23 cellular contexts compared by ENCODE assay signal in genomic region chr3:72183489-72183888, GRCh38.
"Had no signal": no experiment of that assay in that cellular context is flagged by ENCODE, and none has a peak within 500 bp of the region (broad histone marks: within the 10 kb centered on the region; RNA-seq: fewer than 3 reads in every experiment).

No MANE protein-coding gene starts in this region.

- H3K4me1 ChIP-seq: thyroid gland, transverse colon, upper lobe of right lung, uterus, vagina had no signal

- H3K27ac ChIP-seq: stomach, testis, thoracic aorta, thyroid gland, tibial artery, tibial nerve, transverse colon, upper lobe of left lung, upper lobe of right lung, uterus, vagina had no signal

- H3K36me3 ChIP-seq: stomach, thoracic aorta, thyroid gland, tibial artery, tibial nerve, transverse colon, upper lobe of left lung, upper lobe of right lung, uterus, vagina had no signal

- DNase-seq: stimulated activated CD4-positive, alpha-beta T cell treated with anti-CD3 and anti-CD28 coated beads, Interleukin-2, amount 100 ng/mL, for 48 hours; stimulated activated CD4-positive, alpha-beta T cell treated with anti-CD3 and anti-CD28 coated beads, Interleukin-4, amount 100 ng/mL, for 1 hour; stimulated activated CD4-positive, alpha-beta T cell treated with anti-CD3 and anti-CD28 coated beads, Interleukin-4, amount 100 ng/mL, for 24 hours; stimulated activated CD4-positive, alpha-beta T cell treated with anti-CD3 and anti-CD28 coated beads, Interleukin-4, amount 100 ng/mL, for 4 hours; stimulated activated CD8-positive, alpha-beta memory T cell treated with anti-CD3 and anti-CD28 coated beads, Interleukin-4, amount 100 ng/mL, for 48 hours; stimulated activated naive B cell treated with anti-CD40 and anti-IgM and Interleukin-4, amounts not matched to agents 10 μg/mL and 1 μg/mL and 100 μg/mL, for 72 hours; stimulated activated naive CD4-positive, alpha-beta T cell; stimulated activated naive CD4-positive, alpha-beta T cell treated with Interleukin-2 at 50 U/mL for 16 hours; stimulated activated naive CD8-positive, alpha-beta T cell treated with anti-CD3 and anti-CD28 coated beads, Interleukin-15, amount 100 ng/mL, for 72 hours; stimulated activated naive CD8-positive, alpha-beta T cell treated with anti-CD3 and anti-CD28 coated beads, Interleukin-15, Interleukin-2, amounts not matched to agents 100 U/mL and 50 U/mL, for 24 hours; stomach; substantia nigra; testis; thyroid gland; tibial artery; transverse colon; trophoblast cell; upper lobe of left lung; upper lobe of right lung; uterus had no signal

- H3K4me3 ChIP-seq: stomach, testis, thoracic aorta, thyroid gland, tibial artery, tibial nerve, transverse colon, upper lobe of left lung, upper lobe of right lung, uterus, vagina had no signal

- H3K27me3 ChIP-seq: stomach, testis, tibial artery, tibial nerve, transverse colon, upper lobe of left lung, upper lobe of right lung, uterus, vagina had no signal

- H3K9me3 ChIP-seq: stomach, testis, thoracic aorta, thyroid gland, tibial artery, tibial nerve, transverse colon, upper lobe of left lung, upper lobe of right lung, uterus, vagina had no signal
